Comparison of ENCODE assay signal across 24 cellular contexts in genomic region chr6:152229330-152229729, GRCh38.
A peak's percentile ranks its signal among the peaks of the same experiment; 100 is the strongest.
DNase-seq lines count a peak whose midpoint lies in the region; ATAC-seq, FAIRE-seq and TF ChIP-seq lines count a peak whose summit lies in the region.
"Had no signal": no experiment of that assay in that cellular context is flagged by ENCODE, and none has a peak within 500 bp of the region (broad histone marks: within the 10 kb centered on the region; RNA-seq: fewer than 3 reads in every experiment).

No MANE protein-coding gene starts in this region.

- H3K4me1 ChIP-seq in GM12878 (ENCODE audit: control insufficient read depth, insufficient read depth, low read length), result no peaks in the 10 kb centered on the region
- H3K4me1 ChIP-seq: BE2C, BLaER1 had no signal

- no peak overlapping the region for H3K9ac ChIP-seq in GM12878 (ENCODE audit: control insufficient read depth, insufficient read depth, low read length)
- H3K9ac ChIP-seq: BLaER1 had no signal

- no peak overlapping the region for H2AFZ ChIP-seq in GM12878 (ENCODE audit: control insufficient read depth, low read depth, low read length)

- FAIRE-seq in GM12878 (lab: Jason Lieb, UNC), result peak; percentile 65
- FAIRE-seq: GM12891, GM19239 had no signal

- no peak overlapping the region for H3K27ac Mint-ChIP-seq in type B pancreatic cell
- H3K27ac Mint-ChIP-seq: CD14-positive monocyte; CD4-positive, alpha-beta memory T cell; CD4-positive, CD25-positive, alpha-beta regulatory T cell; CD8-positive, alpha-beta memory T cell had no signal

- CTCF ChIA-PET in GM12878 (lab: Yijun Ruan, JAX), result interaction anchor here (0.6 to 1.4 kb wide), 4 partner anchors 12 to 464 kb away, joined by 3 to 5 read pairs (median 3); no protein-coding TSS in a partner anchor

- SMC1A ChIA-PET in GM12878 (lab: Charles Lee; ENCODE audit: uncharacterized antibody, unreplicated experiment), result interaction anchor here (1.4 kb wide), 2 partner anchors 44 to 635 kb away, joined by 5 to 6 read pairs; no protein-coding TSS in a partner anchor

- no peaks in the 10 kb centered on the region for H3K9me3 ChIP-seq in GM12878 (replicated peaks; ENCODE audit: control insufficient read depth, insufficient read depth, low read length)
- H3K9me3 ChIP-seq: BE2C, BLaER1 had no signal

- H3K79me2 ChIP-seq in GM12878 (ENCODE audit: control insufficient read depth, insufficient read depth, low read length), result no peaks in the 10 kb centered on the region

- H3K27ac ChIP-seq in GM12878 (ENCODE audit: control insufficient read depth, insufficient read depth), result no peak overlapping the region
- H3K27ac ChIP-seq: BLaER1 had no signal

- no TSS peak for BruUV-seq in GM12878 (replicated peaks; lab: Mats Ljungman, UMichigan)

- TF ChIP-seq CTCF in GM12878 (IDR thresholded peaks at IDR 0.05 in 2 of 3, conservative IDR thresholded peaks at IDR 0.05 in 1 of 3; ENCODE audit: control insufficient read depth in 2 of 3, extremely low read depth in 1 of 3, insufficient read depth in 1 of 3, low read depth in 3 of 3, low read length in 3 of 3) (no peak), type B pancreatic cell (conservative IDR thresholded peaks at IDR 0.05) (no peak)

- DNase-seq in GM12878 (ENCODE audit: low read depth, low spot score), result no peak
- peak; percentile 5 for DNase-seq in kidney tubule cell (ENCODE audit: low spot score)
- no peak for DNase-seq in mucosa of gallbladder (ENCODE audit: low spot score)
- DNase-seq in type B pancreatic cell (ENCODE audit: extremely low spot score, unreplicated experiment), result no peak
- no peak for DNase-seq in inferior parietal cortex (ENCODE audit: extremely low spot score)
- DNase-seq: 8988T; ACHN; BE2C; C1 segment of cervical spinal cord; CD4-positive, alpha-beta memory T cell; CD4-positive, CD25-positive, alpha-beta regulatory T cell; CD8-positive, alpha-beta memory T cell; COR-L47; DMS 273 treated with DMSO at 0.1 percent for 48 hours; DMS153; DMS53; DMS79; DND-41; EL; GDM1 had no signal

- TF ChIP-seq RAD21 in GM12878 (IDR thresholded peaks at IDR 0.05; ENCODE audit: insufficient read depth, low read depth, low read length), result no peak

- no peak for TF ChIP-seq EP300 in GM12878 (IDR thresholded peaks at IDR 0.05; ENCODE audit: borderline replicate concordance in 1 of 2, control insufficient read depth in 1 of 2, low read depth in 2 of 2, low read length in 2 of 2)

- intact Hi-C loops in GM12878 (cut with micrococcal nuclease; ENCODE audit: unreplicated experiment), result no loop called here

- H3K36me3 Mint-ChIP-seq in type B pancreatic cell, result peaks cover 6% of the 10 kb centered on the region

- no peak for ATAC-seq in GM12878

- H4K20me1 ChIP-seq in GM12878 (ENCODE audit: control insufficient read depth, insufficient read depth), result no peaks in the 10 kb centered on the region
- H4K20me1 ChIP-seq: BLaER1 had no signal

- no peaks in the 10 kb centered on the region for H3K9me3 Mint-ChIP-seq in type B pancreatic cell
- H3K9me3 Mint-ChIP-seq: CD14-positive monocyte; CD4-positive, CD25-positive, alpha-beta regulatory T cell; CD8-positive, alpha-beta memory T cell had no signal

- RAD21 ChIA-PET in GM12878 (lab: Charles Lee; ENCODE audit: unreplicated experiment), result no interaction called here

- no peaks in the 10 kb centered on the region for H3K27me3 Mint-ChIP-seq in type B pancreatic cell
- H3K27me3 Mint-ChIP-seq: CD4-positive, alpha-beta memory T cell; CD4-positive, CD25-positive, alpha-beta regulatory T cell; CD8-positive, alpha-beta memory T cell had no signal

- 74% methylated on average over 4 of the region's 4 CpGs for WGBS in GM12878 (ENCODE audit: insufficient coverage, insufficient replicate concordance, low lambda C conversion rate, missing lambda C conversion rate)

- POLR2A ChIA-PET in GM12878 (lab: Charles Lee), result no interaction called here

- in situ Hi-C loops in GM12878 (cut with MboI), result no loop called here

- TF ChIP-seq POLR2A in GM12878 (IDR thresholded peaks at IDR 0.05; ENCODE audit: low read depth, low read length), result no peak

- no peak overlapping the region for H3K4me3 ChIP-seq in GM12878
- H3K4me3 ChIP-seq: BLaER1 had no signal

- H3K36me3 ChIP-seq in GM12878 (ENCODE audit: control insufficient read depth in 2 of 2, insufficient read depth in 2 of 2, low read length in 1 of 2), result peaks cover 0 to 4% of the 10 kb centered on the region in 2 experiments; a peak in 1 of 4 replicates
- H3K36me3 ChIP-seq: BE2C had no signal

- no peaks in the 10 kb centered on the region for H3K27me3 ChIP-seq in GM12878 (replicated peaks in 1 of 2; ENCODE audit: control insufficient read depth in 2 of 2, insufficient read depth in 2 of 2, low read length in 1 of 2)
- H3K27me3 ChIP-seq: BE2C, BLaER1 had no signal

- H3K4me2 ChIP-seq in GM12878 (ENCODE audit: control insufficient read depth, insufficient read depth), result no peak overlapping the region
- H3K4me2 ChIP-seq: BLaER1 had no signal

- H3K4me3 Mint-ChIP-seq in type B pancreatic cell, result no peak overlapping the region
- H3K4me3 Mint-ChIP-seq: CD14-positive monocyte; CD4-positive, alpha-beta memory T cell; CD4-positive, CD25-positive, alpha-beta regulatory T cell; CD8-positive, alpha-beta memory T cell had no signal

- H3K4me1 Mint-ChIP-seq in type B pancreatic cell (ENCODE audit: unreplicated experiment), result no peaks in the 10 kb centered on the region
- H3K4me1 Mint-ChIP-seq: CD14-positive monocyte had no signal

TF ChIP-seq in GM12878, 131 proteins besides CTCF, POLR2A, EP300 and RAD21:
- TF ChIP-seq MLLT1 (IDR thresholded peaks at IDR 0.05) (no peak), MYC (IDR thresholded peaks at IDR 0.05; ENCODE audit: insufficient read depth, insufficient read length, insufficient replicate concordance, low read length, severe bottlenecking) (no peak), POU2F2 (IDR thresholded peaks at IDR 0.05; ENCODE audit: borderline replicate concordance, low read depth, low read length) (no peak), BMI1 (IDR thresholded peaks at IDR 0.05; ENCODE audit: borderline replicate concordance) (no peak)
